In genomic region chr13:50124536-50125305, GRCh38 we compare ENCODE assay signal across 8 cellular contexts.
DNase-seq lines count a peak whose midpoint lies in the region; ATAC-seq and TF ChIP-seq lines count a peak whose summit lies in the region.

No MANE protein-coding gene starts in this region.

- no peaks in the 10 kb centered on the region for H3K9me3 ChIP-seq in mammary epithelial cell (replicated peaks; ENCODE audit: insufficient read depth, low read length)

- intact Hi-C loops in mammary epithelial cell (cut with micrococcal nuclease): loop anchor here (1.0 to 2.0 kb wide), 3 partner anchors 42 to 404 kb away; partner anchors contain the start of gene TRIM13

- CTCF ChIA-PET in mammary epithelial cell (lab: Charles Lee; ENCODE audit: low non-redundant PET): interaction anchor here (0.7 to 1.1 kb wide), 2 partner anchors 13 to 128 kb away, joined by 3 to 5 read pairs; partner anchors contain the start of gene TRIM13

- peak overlapping the region; percentile 57 to 98 (median 90) for H3K27ac Mint-ChIP-seq in IgD-negative memory B cell

- in situ Hi-C loops in mammary epithelial cell (cut with MboI; ENCODE audit: low sequenced_read_pairs in 2 of 2): no loop called here

- ATAC-seq in GM21526 (IDR thresholded peaks at IDR 0.05; ENCODE audit: low FRiP score, unreplicated experiment) (peak; percentile 31), GM21717 (IDR thresholded peaks at IDR 0.05; ENCODE audit: unreplicated experiment) (no peak)

- peak overlapping the region; percentile 96 for H2AFZ ChIP-seq in mammary epithelial cell (ENCODE audit: low read depth, low read length)

- DNase-seq in DMS153 treated with DMSO at 0.1 percent for 48 hours (lab: John Stamatoyannopoulos, UW; ENCODE audit: unreplicated experiment) (peak; percentile 64), UCSD-AML1 (lab: John Stamatoyannopoulos, UW; ENCODE audit: unreplicated experiment) (peak; percentile 70), mammary epithelial cell (peak; percentile 52), kidney epithelial cell (ENCODE audit: low read depth) (no peak)
- peak; percentile 87 for DNase-seq in stimulated activated CD4-positive, alpha-beta T cell treated with anti-CD3 and anti-CD28 coated beads, Interleukin-1b, Interleukin-23, amount 100 ng/mL, for 48 hours

- H3K36me3 Mint-ChIP-seq in IgD-negative memory B cell: no peaks in the 10 kb centered on the region

- H3K4me3 ChIP-seq in mammary epithelial cell (replicated peaks in 1 of 3; ENCODE audit: insufficient read depth in 1 of 3, low read depth in 2 of 3, low read length in 3 of 3) (peak overlapping the region; percentile 73 to 97 (median 92)), kidney epithelial cell (ENCODE audit: low read depth, low read length) (peak overlapping the region; percentile 67)

- H3K27me3 ChIP-seq in mammary epithelial cell (ENCODE audit: insufficient read depth, low read length) (peaks cover 6% of the 10 kb centered on the region), kidney epithelial cell (ENCODE audit: control insufficient read depth, insufficient read depth, low read length) (peaks cover 27% of the 10 kb centered on the region)

- no TSS peak for BruUV-seq in mammary epithelial cell (replicated peaks; lab: Mats Ljungman, UMichigan)

- H3K27me3 Mint-ChIP-seq in IgD-negative memory B cell: peaks cover 16% of the 10 kb centered on the region

- no peaks in the 10 kb centered on the region for H3K36me3 ChIP-seq in mammary epithelial cell (ENCODE audit: insufficient read depth, low read length)
- H3K36me3 ChIP-seq in kidney epithelial cell (ENCODE audit: control insufficient read depth, insufficient read depth, low read length): no peaks in the 10 kb centered on the region

- H3K27ac ChIP-seq in mammary epithelial cell (ENCODE audit: insufficient read depth, low read depth, low read length): peak overlapping the region; percentile 56

- peaks cover 18% of the 10 kb centered on the region for H3K4me1 ChIP-seq in mammary epithelial cell (ENCODE audit: insufficient read depth, low read length)

- H3K4me1 Mint-ChIP-seq in IgD-negative memory B cell: peaks cover 42 to 58% (median 50%) of the 10 kb centered on the region in 3 donors

- peak overlapping the region; percentile 90 to 95 (median 93) for H3K4me3 Mint-ChIP-seq in IgD-negative memory B cell

- H3K79me2 ChIP-seq in mammary epithelial cell (ENCODE audit: insufficient read depth, low read length): no peaks in the 10 kb centered on the region

- 2% methylated on average over 29 of the region's 78 CpGs for WGBS in mammary epithelial cell (ENCODE audit: low coverage, missing lambda C conversion rate)

- H4K20me1 ChIP-seq in mammary epithelial cell (ENCODE audit: insufficient read depth, low read length): no peaks in the 10 kb centered on the region

- dilution Hi-C loops in mammary epithelial cell (cut with HindIII; ENCODE audit: low sequenced_read_pairs): no loop called here

- H3K9ac ChIP-seq in mammary epithelial cell (ENCODE audit: insufficient read depth, low read length): peak overlapping the region; percentile 56

- peak overlapping the region; percentile 91 for H3K4me2 ChIP-seq in mammary epithelial cell (ENCODE audit: insufficient read depth, low read depth, low read length)

- TF ChIP-seq CTCF in mammary epithelial cell (conservative IDR thresholded peaks at IDR 0.05 in 1 of 2, IDR thresholded peaks at IDR 0.05 in 1 of 2; ENCODE audit: extremely low read depth in 1 of 2, insufficient read depth in 1 of 2, low read depth in 1 of 2, low read length in 2 of 2) (no peak), kidney epithelial cell (IDR thresholded peaks at IDR 0.05; ENCODE audit: insufficient read depth, low read length, poor library complexity, severe bottlenecking) (no peak)

- H3K9me3 Mint-ChIP-seq in IgD-negative memory B cell: no peaks in the 10 kb centered on the region
